In the genomic region with DNA sequence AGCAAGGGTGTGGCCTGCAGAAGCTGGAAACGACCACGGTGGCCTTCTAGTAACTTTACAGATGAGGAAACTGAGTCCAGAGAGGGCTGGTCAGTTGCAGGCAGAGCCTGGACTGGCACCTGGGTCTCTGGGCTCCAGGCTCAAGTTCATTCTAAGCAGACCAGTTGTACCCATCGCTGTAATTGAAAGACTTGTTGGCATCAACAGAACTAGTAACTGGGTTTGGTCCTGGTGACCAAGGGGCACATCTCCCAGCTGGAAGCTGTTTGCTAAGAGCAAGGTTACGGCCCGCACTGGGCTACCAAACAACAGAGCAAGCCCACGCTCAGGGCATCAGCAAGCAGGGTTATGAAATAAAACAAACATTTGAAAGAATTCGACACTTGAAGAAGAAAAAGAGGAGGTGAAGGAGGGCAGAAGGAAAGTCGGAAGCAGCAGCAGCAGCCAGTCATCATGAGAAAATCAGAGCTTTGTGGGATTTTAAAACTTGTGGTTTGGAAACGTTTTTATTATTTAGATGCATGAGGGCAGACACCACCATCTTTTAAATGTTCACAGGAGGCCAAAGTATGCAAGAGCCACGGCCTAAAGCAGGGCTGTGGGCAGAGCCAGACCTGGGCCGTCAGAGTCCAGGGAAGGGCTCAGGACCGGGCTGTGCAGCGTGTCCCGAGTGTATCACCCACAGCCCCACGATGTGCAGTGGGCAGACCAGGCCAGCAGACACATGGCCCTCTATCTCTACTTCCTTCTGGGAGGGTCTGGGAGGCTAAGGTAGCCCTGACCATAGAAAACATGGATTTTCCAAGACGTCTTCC, we compare ENCODE assay signal across 10 cellular contexts.
DNase-seq lines count a peak whose midpoint lies in the region; ATAC-seq and TF ChIP-seq lines count a peak whose summit lies in the region.
"Had no signal": no experiment of that assay in that cellular context is flagged by ENCODE, and none has a peak within 500 bp of the region (broad histone marks: within the 10 kb centered on the region; RNA-seq: fewer than 3 reads in every experiment).

No MANE protein-coding gene starts in this region.

- peaks cover 4% of the 10 kb centered on the region for H3K27me3 Mint-ChIP-seq in stimulated activated naive CD8-positive, alpha-beta T cell treated with anti-CD3 and anti-CD28 coated beads, Interleukin-15, Interleukin-2, amounts not matched to agents 100 ng/mL and 50 ng/mL, for 24 hours

- peak overlapping the region; percentile 57 to 77 for H3K27ac ChIP-seq in right atrium auricular region

- DNase-seq in stimulated activated naive CD8-positive, alpha-beta T cell treated with anti-CD3 and anti-CD28 coated beads, Interleukin-15, Interleukin-2, amounts not matched to agents 100 U/mL and 50 U/mL, for 24 hours, result no peak
- DNase-seq in MV-4-11 (lab: John Stamatoyannopoulos, UW) (peak; percentile 65), right atrium auricular region (ENCODE audit: low spot score) (no peak), COR-L47 (lab: John Stamatoyannopoulos, UW) (no peak), NCI-H2171 treated with DMSO at 0.1 percent for 48 hours (lab: John Stamatoyannopoulos, UW) (no peak), NOMO-1 (lab: John Stamatoyannopoulos, UW; ENCODE audit: unreplicated experiment in 2 of 2) (no peak)
- DNase-seq in activated CD4-positive, CD25-positive, alpha-beta regulatory T cell treated with anti-CD3 and anti-CD28 coated beads, Interleukin-2, amount 50 U/mL, for 72 hours, result no peak
- DNase-seq: NCI-H1436 had no signal

- no peaks in the 10 kb centered on the region for H3K9me3 Mint-ChIP-seq in stimulated activated naive CD8-positive, alpha-beta T cell treated with anti-CD3 and anti-CD28 coated beads, Interleukin-15, Interleukin-2, amounts not matched to agents 100 ng/mL and 50 ng/mL, for 24 hours

- ATAC-seq in stimulated activated naive CD8-positive, alpha-beta T cell treated with anti-CD3 and anti-CD28 coated beads, Interleukin-15, Interleukin-2, amounts not matched to agents 100 U/mL and 50 U/mL, for 24 hours, result no peak
- ATAC-seq: WTC11 had no signal

- peak overlapping the region; percentile 58 for H3K27ac Mint-ChIP-seq in stimulated activated naive CD8-positive, alpha-beta T cell treated with anti-CD3 and anti-CD28 coated beads, Interleukin-15, Interleukin-2, amounts not matched to agents 100 ng/mL and 50 ng/mL, for 24 hours
- H3K27ac Mint-ChIP-seq: WTC11 had no signal

- peaks cover 54% of the 10 kb centered on the region for H3K4me1 Mint-ChIP-seq in stimulated activated naive CD8-positive, alpha-beta T cell treated with anti-CD3 and anti-CD28 coated beads, Interleukin-15, Interleukin-2, amounts not matched to agents 100 ng/mL and 50 ng/mL, for 24 hours (ENCODE audit: low read depth)

- H3K4me3 Mint-ChIP-seq in stimulated activated naive CD8-positive, alpha-beta T cell treated with anti-CD3 and anti-CD28 coated beads, Interleukin-15, Interleukin-2, amounts not matched to agents 100 ng/mL and 50 ng/mL, for 24 hours, result no peak overlapping the region
- H3K4me3 Mint-ChIP-seq: WTC11 had no signal

- H3K36me3 Mint-ChIP-seq in stimulated activated naive CD8-positive, alpha-beta T cell treated with anti-CD3 and anti-CD28 coated beads, Interleukin-15, Interleukin-2, amounts not matched to agents 100 ng/mL and 50 ng/mL, for 24 hours (ENCODE audit: low read depth), result no peaks in the 10 kb centered on the region
- H3K36me3 Mint-ChIP-seq: WTC11 had no signal

- H3K36me3 ChIP-seq in right atrium auricular region, result no peaks in the 10 kb centered on the region

- no peak for TF ChIP-seq CTCF in right atrium auricular region (IDR thresholded peaks at IDR 0.05)

- H3K4me1 ChIP-seq in right atrium auricular region, result peaks cover 0 to 29% of the 10 kb centered on the region in 2 donors

- no peaks in the 10 kb centered on the region for H3K27me3 ChIP-seq in right atrium auricular region

- H3K4me3 ChIP-seq in right atrium auricular region, result no peak overlapping the region

- H3K9me3 ChIP-seq in right atrium auricular region, result no peaks in the 10 kb centered on the region
